Comparison of ENCODE assay signal across 1 cellular context in genomic region chr1:28518000-28518744, GRCh38.
TF ChIP-seq lines count a peak whose summit lies in the region.

No MANE protein-coding gene starts in this region.

TF ChIP-seq in K562, 482 proteins besides CTCF, POLR2A, EP300 and RAD21 (continued from another document and continues in another):
- TF ChIP-seq ZNF609 (CRISPR knock-in tag; IDR thresholded peaks at IDR 0.05; ENCODE audit: borderline replicate concordance) (0 out of 2 replicates have a peak, but pooled peaks have one; percentile 78), DPF2 (IDR thresholded peaks at IDR 0.05) (no peak), GATA2 (CRISPR knock-in tag; IDR thresholded peaks at IDR 0.05) (no peak), ZBTB17 (CRISPR knock-in tag; IDR thresholded peaks at IDR 0.05) (peak; percentile 84), KLF1 (tag; IDR thresholded peaks at IDR 0.05) (no peak; the same call in none of the 2 replicates), BRCA1 (IDR thresholded peaks at IDR 0.05) (no peak), BRCA1 (CRISPR knock-in tag; IDR thresholded peaks at IDR 0.05) (no peak), ZBED1 (IDR thresholded peaks at IDR 0.05) (no peak), RFX5 (IDR thresholded peaks at IDR 0.05; ENCODE audit: low read depth, low read length) (no peak), ZNF785 (CRISPR knock-in tag; IDR thresholded peaks at IDR 0.05) (no peak), ZNF764 (CRISPR knock-in tag; IDR thresholded peaks at IDR 0.05; ENCODE audit: low read depth) (no peak), NUFIP1 (IDR thresholded peaks at IDR 0.05; ENCODE audit: partially characterized antibody) (no peak), NR2C1 (IDR thresholded peaks at IDR 0.05) (no peak), NR2C1 (tag; IDR thresholded peaks at IDR 0.05) (no peak), MAFG (tag; conservative IDR thresholded peaks at IDR 0.05) (no peak), PTRF (tag; IDR thresholded peaks at IDR 0.05) (no peak), MCM5 (IDR thresholded peaks at IDR 0.05; ENCODE audit: low read depth) (no peak), PYGO2 (tag; IDR thresholded peaks at IDR 0.05) (no peak), OTX1 (CRISPR knock-in tag; IDR thresholded peaks at IDR 0.05) (no peak), TAF9B (IDR thresholded peaks at IDR 0.05; ENCODE audit: partially characterized antibody) (no peak), SMARCA5 (IDR thresholded peaks at IDR 0.05) (no peak), E2F5 (CRISPR knock-in tag; IDR thresholded peaks at IDR 0.05) (no peak), MXD1 (CRISPR knock-in tag; IDR thresholded peaks at IDR 0.05; ENCODE audit: borderline replicate concordance, poor library complexity, severe bottlenecking) (no peak), STAT5A (IDR thresholded peaks at IDR 0.05; ENCODE audit: borderline replicate concordance, low read length) (no peak), MYBL2 (IDR thresholded peaks at IDR 0.05; ENCODE audit: low read depth) (peak; percentile 78; the same call in 1 of the 2 replicates), MYBL2 (CRISPR knock-in tag; IDR thresholded peaks at IDR 0.05; ENCODE audit: borderline replicate concordance) (peak; percentile 82; the same call in 1 of the 2 replicates), ZNF589 (CRISPR knock-in tag; IDR thresholded peaks at IDR 0.05; ENCODE audit: low read depth) (no peak), ZNF561 (CRISPR knock-in tag; conservative IDR thresholded peaks at IDR 0.05) (no peak), GABPA (tag; conservative IDR thresholded peaks at IDR 0.05; ENCODE audit: low read depth) (peak; percentile 39; the same call in 1 of the 2 replicates), HBP1 (CRISPR knock-in tag; IDR thresholded peaks at IDR 0.05) (no peak), TCF3 (CRISPR knock-in tag; IDR thresholded peaks at IDR 0.05) (0 out of 2 replicates have a peak, but pooled peaks have one; percentile 2), ZKSCAN1 (IDR thresholded peaks at IDR 0.05; ENCODE audit: low read depth, low read length) (peak; percentile 58), MAFK (IDR thresholded peaks at IDR 0.05; ENCODE audit: low read length) (no peak), RFX7 (CRISPR knock-in tag; IDR thresholded peaks at IDR 0.05) (no peak), LARP7 (IDR thresholded peaks at IDR 0.05) (0 out of 2 replicates have a peak, but pooled peaks have one; percentile 12), TCF15 (CRISPR knock-in tag; IDR thresholded peaks at IDR 0.05) (no peak), SRSF1 (IDR thresholded peaks at IDR 0.05; ENCODE audit: low read depth, low read length) (no peak), PRMT5 (CRISPR knock-in tag; IDR thresholded peaks at IDR 0.05) (no peak), MTF1 (CRISPR knock-in tag; IDR thresholded peaks at IDR 0.05; ENCODE audit: borderline replicate concordance) (no peak), ZNF143 (CRISPR knock-in tag; IDR thresholded peaks at IDR 0.05) (no peak), ZBTB12 (CRISPR knock-in tag; IDR thresholded peaks at IDR 0.05) (no peak), ZSCAN32 (CRISPR knock-in tag; IDR thresholded peaks at IDR 0.05) (no peak), DIDO1 (tag; IDR thresholded peaks at IDR 0.05; ENCODE audit: low read depth) (no peak), ZBTB34 (CRISPR knock-in tag; IDR thresholded peaks at IDR 0.05) (no peak), ZNF699 (CRISPR knock-in tag; IDR thresholded peaks at IDR 0.05; ENCODE audit: insufficient replicate concordance) (no peak), GTF3C2 (IDR thresholded peaks at IDR 0.05; ENCODE audit: borderline replicate concordance, extremely low read depth, insufficient read length) (no peak), ZC3H8 (IDR thresholded peaks at IDR 0.05) (no peak), FOXK1 (CRISPR knock-in tag; IDR thresholded peaks at IDR 0.05; ENCODE audit: borderline replicate concordance) (no peak), LEF1 (IDR thresholded peaks at IDR 0.05) (no peak), TCF7L2 (IDR thresholded peaks at IDR 0.05; ENCODE audit: low read depth, low read length) (no peak), ILK (tag; IDR thresholded peaks at IDR 0.05; ENCODE audit: borderline replicate concordance, low read depth) (no peak), YBX1 (IDR thresholded peaks at IDR 0.05) (no peak), GATAD2B (IDR thresholded peaks at IDR 0.05; ENCODE audit: borderline replicate concordance) (peak; percentile 99), KDM2B (CRISPR knock-in tag; IDR thresholded peaks at IDR 0.05) (peak; percentile 86; the same call in 1 of the 2 replicates), ZNF707 (CRISPR knock-in tag; conservative IDR thresholded peaks at IDR 0.05) (no peak), ZNF655 (CRISPR knock-in tag; IDR thresholded peaks at IDR 0.05) (no peak), ETV1 (tag; conservative IDR thresholded peaks at IDR 0.05; ENCODE audit: low read depth) (no peak), TRIM25 (IDR thresholded peaks at IDR 0.05; ENCODE audit: borderline replicate concordance) (no peak), RBM39 (optimal IDR thresholded peaks at IDR 0.05; ENCODE audit: low read depth, low read length) (no peak), ZNF583 (CRISPR knock-in tag; IDR thresholded peaks at IDR 0.05) (peak; percentile 45; the same call in 1 of the 2 replicates)
